ENCODE assay signal across 24 cellular contexts in the genomic region with DNA sequence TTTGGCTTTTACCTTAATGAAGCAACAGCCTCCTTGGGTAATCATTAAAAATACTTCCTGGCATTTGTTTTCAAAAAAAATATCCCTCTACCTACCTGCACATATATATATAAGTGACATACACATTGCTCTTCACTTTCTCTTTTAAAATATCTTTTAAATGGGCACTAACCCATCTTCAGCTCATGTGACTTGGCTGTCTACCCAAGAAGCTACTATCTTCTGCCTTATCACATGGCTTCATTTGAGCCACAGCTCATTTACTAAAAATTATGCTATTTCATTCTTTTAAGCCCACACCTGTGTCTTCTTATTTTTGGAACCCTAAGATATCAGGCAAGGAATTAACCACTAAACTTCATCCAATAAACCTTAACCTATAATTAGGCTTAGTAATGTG. TPM values are rescaled to one million over a fixed set of nuclear protein-coding genes. Genes with fewer than 3 reads are reported as not detected.
A peak's percentile ranks its signal among the peaks of the same experiment; 100 is the strongest.
DNase-seq lines count a peak whose midpoint lies in the region; ATAC-seq, FAIRE-seq and TF ChIP-seq lines count a peak whose summit lies in the region.
"Had no signal": no experiment of that assay in that cellular context is flagged by ENCODE, and none has a peak within 500 bp of the region (broad histone marks: within the 10 kb centered on the region; RNA-seq: fewer than 3 reads in every experiment).

No MANE protein-coding gene starts in this region.

- H3K9me1 ChIP-seq in K562 (ENCODE audit: control insufficient read depth, insufficient read depth, low read length), result no peaks in the 10 kb centered on the region

- POLR2A ChIA-PET in K562 (lab: Yijun Ruan, JAX), result interaction anchor here (0.6 kb wide), 1 partner anchor 1015 kb away, joined by 3 read pairs; no protein-coding TSS in a partner anchor
- POLR2A ChIA-PET in CD8-positive, alpha-beta memory T cell (lab: Charles Lee), result no interaction called here

- BruUV-seq in K562 (replicated peaks; lab: Mats Ljungman, UMichigan), result no TSS peak

- peak overlapping the region; percentile 50; the same call in 2 of the 3 replicates for H3K27ac ChIP-seq in K562 (ENCODE audit: extremely low read depth, low read depth, low read length)
- no peak overlapping the region for H3K27ac ChIP-seq in hepatocyte
- H3K27ac ChIP-seq in CD8-positive, alpha-beta memory T cell (ENCODE audit: low read depth, low read length), result no peak overlapping the region
- H3K27ac ChIP-seq: 22Rv1; BLaER1 treated with 17β-estradiol and CSF1 and Interleukin-3, amounts not matched to agents 10 nM and 100 nM; GM23248 had no signal

- CTCF ChIA-PET in K562 (lab: Yijun Ruan, JAX; ENCODE audit: low intra/inter-chr PET ratio), result no interaction called here
- CTCF ChIA-PET in CD8-positive, alpha-beta memory T cell (lab: Charles Lee), result no interaction called here

- DNase-seq in NCI-H82 treated with DMSO at 0.1 percent for 48 hours (lab: John Stamatoyannopoulos, UW; ENCODE audit: unreplicated experiment) (peak; percentile 29), NCI-H82 (lab: John Stamatoyannopoulos, UW) (no peak), K562 (ENCODE audit: extremely low read depth in 1 of 4, low spot score in 3 of 4) (peak in 1 of 4 experiments; percentile 36), hepatocyte (ENCODE audit: low spot score) (no peak), CD1c-positive myeloid dendritic cell (ENCODE audit: extremely low spot score) (no peak), omental fat pad (ENCODE audit: low spot score) (no peak)
- no peak for DNase-seq in CD8-positive, alpha-beta memory T cell
- DNase-seq: BE2C; Caco-2; CD4-positive, alpha-beta memory T cell; DMS 273 treated with DMSO at 0.1 percent for 48 hours; DMS79; EL; GDM1; H7; HCEC 1CT had no signal

- in situ Hi-C loops in K562 (cut with MboI), result no loop called here

- no peaks in the 10 kb centered on the region for H3K36me3 Mint-ChIP-seq in CD8-positive, alpha-beta memory T cell
- H3K36me3 Mint-ChIP-seq: CD14-positive monocyte; CD4-positive, alpha-beta memory T cell had no signal

- H3K9me3 ChIP-seq in K562 (replicated peaks; ENCODE audit: control insufficient read depth, insufficient read depth, low read depth, low read length), result no peaks in the 10 kb centered on the region
- no peaks in the 10 kb centered on the region for H3K9me3 ChIP-seq in hepatocyte (ENCODE audit: low read depth)
- H3K9me3 ChIP-seq in CD8-positive, alpha-beta memory T cell (ENCODE audit: low read length), result no peaks in the 10 kb centered on the region
- H3K9me3 ChIP-seq: BE2C; BLaER1 treated with 17β-estradiol and CSF1 and Interleukin-3, amounts not matched to agents 10 nM and 100 nM; Caco-2 had no signal

- peak; percentile 71 for ATAC-seq in K562
- no peak for ATAC-seq in omental fat pad (ENCODE audit: low FRiP score)
- ATAC-seq: GM12878 had no signal

- H3K79me2 ChIP-seq in K562 (ENCODE audit: control insufficient read depth, insufficient read depth, low read length) (no peaks in the 10 kb centered on the region), hepatocyte (peaks cover 64% of the 10 kb centered on the region)

- H3K27ac Mint-ChIP-seq in CD8-positive, alpha-beta memory T cell, result no peak overlapping the region
- H3K27ac Mint-ChIP-seq: CD14-positive monocyte; CD4-positive, alpha-beta memory T cell had no signal

- TF ChIP-seq CTCF in K562 (IDR thresholded peaks at IDR 0.05 in 2 of 3, conservative IDR thresholded peaks at IDR 0.05 in 1 of 3; ENCODE audit: insufficient read depth in 2 of 3, low read depth in 1 of 3, low read length in 3 of 3) (no peak), hepatocyte (IDR thresholded peaks at IDR 0.05; ENCODE audit: poor library complexity) (no peak), omental fat pad (IDR thresholded peaks at IDR 0.05) (no peak)

- no peaks in the 10 kb centered on the region for H3K27me3 Mint-ChIP-seq in CD8-positive, alpha-beta memory T cell
- H3K27me3 Mint-ChIP-seq: CD4-positive, alpha-beta memory T cell had no signal

- TF ChIP-seq POLR2A in K562 (conservative IDR thresholded peaks at IDR 0.05), result no peak

- intact Hi-C loops in K562 (cut with micrococcal nuclease), result no loop called here

- H3K9ac ChIP-seq in K562 (ENCODE audit: insufficient read depth in 1 of 2, low read depth in 2 of 2, low read length in 2 of 2), result peak overlapping the region in 1 of 2 experiments; percentile 38; a peak in 2 of 4 replicates
- H3K9ac ChIP-seq: BLaER1 treated with 17β-estradiol and CSF1 and Interleukin-3, amounts not matched to agents 10 nM and 100 nM; GM23248 had no signal

- no peaks in the 10 kb centered on the region for H3K9me2 ChIP-seq in hepatocyte (replicated peaks; ENCODE audit: insufficient read depth)

- no peaks in the 10 kb centered on the region for H3K4me1 Mint-ChIP-seq in CD8-positive, alpha-beta memory T cell
- H3K4me1 Mint-ChIP-seq: CD14-positive monocyte; CD4-positive, alpha-beta memory T cell had no signal

- no peak for TF ChIP-seq RAD21 in K562 (CRISPR knock-in tag; conservative IDR thresholded peaks at IDR 0.05 in 1 of 2, IDR thresholded peaks at IDR 0.05 in 1 of 2)

- no peak for TF ChIP-seq EP300 in K562 (IDR thresholded peaks at IDR 0.05; ENCODE audit: low read length)

- H3K36me3 ChIP-seq in K562 (ENCODE audit: control insufficient read depth, insufficient read depth, low read length) (no peaks in the 10 kb centered on the region), hepatocyte (replicated peaks; ENCODE audit: insufficient read depth, low read depth) (no peaks in the 10 kb centered on the region)
- no peaks in the 10 kb centered on the region for H3K36me3 ChIP-seq in CD8-positive, alpha-beta memory T cell (ENCODE audit: insufficient read depth, low read length)
- H3K36me3 ChIP-seq: BE2C; BLaER1 treated with 17β-estradiol and CSF1 and Interleukin-3, amounts not matched to agents 10 nM and 100 nM had no signal

- H3K27me3 ChIP-seq in K562 (ENCODE audit: control insufficient read depth in 2 of 2, insufficient read depth in 2 of 2, low read length in 2 of 2) (no peaks in the 10 kb centered on the region), hepatocyte (no peaks in the 10 kb centered on the region)
- H3K27me3 ChIP-seq in CD8-positive, alpha-beta memory T cell (ENCODE audit: insufficient read depth, low read length, poor library complexity, severe bottlenecking), result no peaks in the 10 kb centered on the region
- H3K27me3 ChIP-seq: BE2C; BLaER1 treated with 17β-estradiol and CSF1 and Interleukin-3, amounts not matched to agents 10 nM and 100 nM had no signal

- peak overlapping the region; percentile 68 for H2AFZ ChIP-seq in K562 (ENCODE audit: low read depth, low read length)
- H2AFZ ChIP-seq in hepatocyte, result no peak overlapping the region
- H2AFZ ChIP-seq: GM23248 had no signal

- peaks cover 4 to 35% (median 16%) of the 10 kb centered on the region in 5 donors for H3K9me3 Mint-ChIP-seq in CD8-positive, alpha-beta memory T cell

- no peaks in the 10 kb centered on the region for H4K20me1 ChIP-seq in K562 (replicated peaks; ENCODE audit: control insufficient read depth, insufficient read depth, low read length)
- H4K20me1 ChIP-seq in hepatocyte (ENCODE audit: insufficient read depth, poor library complexity, severe bottlenecking), result no peaks in the 10 kb centered on the region
- H4K20me1 ChIP-seq: BLaER1 treated with 17β-estradiol and CSF1 and Interleukin-3, amounts not matched to agents 10 nM and 100 nM had no signal

- H3K4me2 ChIP-seq in K562 (ENCODE audit: insufficient read depth, low read length), result peak overlapping the region; percentile 20; the same call in 1 of the 2 replicates
- peak overlapping the region; percentile 64 for H3K4me2 ChIP-seq in hepatocyte
- H3K4me2 ChIP-seq: BLaER1 treated with 17β-estradiol and CSF1 and Interleukin-3, amounts not matched to agents 10 nM and 100 nM had no signal

- no peak for FAIRE-seq in K562 (lab: Jason Lieb, UNC)
- FAIRE-seq: A204.1, GM12878, GM19239, H1 had no signal

- H3K4me3 ChIP-seq in K562 (no peak overlapping the region), hepatocyte (no peak overlapping the region)
- H3K4me3 ChIP-seq in CD8-positive, alpha-beta memory T cell (ENCODE audit: low read length), result no peak overlapping the region
- H3K4me3 ChIP-seq: BLaER1 treated with 17β-estradiol and CSF1 and Interleukin-3, amounts not matched to agents 10 nM and 100 nM; GM12878; GM23248 had no signal

- H3K4me1 ChIP-seq in K562 (replicated peaks in 1 of 2; ENCODE audit: control insufficient read depth in 2 of 2, insufficient read depth in 2 of 2, low read length in 2 of 2) (peaks cover 0 to 20% of the 10 kb centered on the region in 2 experiments; a peak in 3 of 5 replicates), hepatocyte (ENCODE audit: insufficient read depth) (peaks cover 10% of the 10 kb centered on the region)
- no peaks in the 10 kb centered on the region for H3K4me1 ChIP-seq in CD8-positive, alpha-beta memory T cell (ENCODE audit: insufficient read depth, low read length)
- H3K4me1 ChIP-seq: BE2C; BLaER1 treated with 17β-estradiol and CSF1 and Interleukin-3, amounts not matched to agents 10 nM and 100 nM had no signal

- H3K4me3 Mint-ChIP-seq in CD8-positive, alpha-beta memory T cell, result no peak overlapping the region
- H3K4me3 Mint-ChIP-seq: CD14-positive monocyte; CD4-positive, alpha-beta memory T cell had no signal

TF ChIP-seq in K562, 482 proteins besides CTCF, POLR2A, EP300 and RAD21 (continues in another document):
- TF ChIP-seq MECOM (CRISPR knock-in tag; IDR thresholded peaks at IDR 0.05), result peak; percentile 14; the same call in 1 of the 2 replicates

RNA-seq across cellular contexts. Expression of a gene that starts 37.0 kb away (rescaled TPM):
- total RNA-seq in K562 (2011; cell fraction: chromatin; rRNA removed; ENCODE audit: low replicate concordance), result 45.4 and 64.4 TPM in 2 replicates
- 15.7 and 19.9 TPM in 2 replicates for total RNA-seq in K562 (2011; cell fraction: nucleolus; rRNA removed)
- 22.9 and 27.9 TPM in 2 replicates for total RNA-seq in K562 (2011; cell fraction: nucleoplasm; rRNA removed)
- total RNA-seq in K562 (2014; rRNA removed) (5.7 and 8.0 TPM in 2 replicates), K562 (2014; rRNA removed; fragmentation: Illumina TruSeq; extraction: Trizol) (8.7 and 9.1 TPM in 2 replicates), K562 (2015; rRNA removed; fragmentation: Illumina TruSeq; extraction: Trizol) (7.0 and 8.4 TPM in 2 replicates), K562 (2021) (8.0 and 9.4 TPM in 2 replicates), hepatocyte (75.7 and 90.4 TPM in 2 replicates), omental fat pad (10 to 100 TPM in 1 of 4 donors, 1 to 10 TPM in 3; 2.0 to 41.0 (median 8.9) TPM)
- polyA plus RNA-seq in K562 (2011; rRNA removed) (3.4 and 3.7 TPM in 2 replicates), K562 (2014; fragmentation: Illumina TruSeq; extraction: Trizol) (5.5 and 7.8 TPM in 2 replicates), K562 (2014; fragmentation: Nextera tagmentation; extraction: Ambion mirVana) (1 to 10 TPM in 1 of 2 experiments, under 1 TPM in 1; 0.89 to 2.9 TPM), K562 (2014; rRNA removed) (3.4 and 4.7 TPM in 2 replicates), hepatocyte (23.2 and 25.9 TPM in 2 replicates)
- 0.98 and 1.6 TPM in 2 replicates for polyA plus RNA-seq in K562 (2011; cell fraction: cytosol; rRNA removed)
- polyA plus RNA-seq in K562 (2011; cell fraction: nucleus; rRNA removed), result 6.2 and 7.1 TPM in 2 replicates
- polyA plus RNA-seq in K562 (2012), result 4.1 and 4.5 TPM in 2 replicates
- 26.2 and 35.6 TPM in 2 replicates for polyA minus RNA-seq in K562 (2011; rRNA and poly(A)+ RNA removed)
- 4.0 and 5.7 TPM in 2 replicates for polyA minus RNA-seq in K562 (2011; cell fraction: cytosol; rRNA and poly(A)+ RNA removed)
- 21.0 and 41.1 TPM in 2 replicates for polyA minus RNA-seq in K562 (2011; cell fraction: nucleus; rRNA and poly(A)+ RNA removed)
- not detected for total RNA-seq in CD8-positive, alpha-beta memory T cell
- not detected for polyA plus RNA-seq in CD8-positive, alpha-beta memory T cell
- total RNA-seq: CD4-positive, alpha-beta memory T cell; H1 had no signal
- polyA plus RNA-seq: CD14-positive monocyte; CD4-positive, alpha-beta memory T cell had no signal
